ENCODE assay signal across 7 cellular contexts in the genomic region with DNA sequence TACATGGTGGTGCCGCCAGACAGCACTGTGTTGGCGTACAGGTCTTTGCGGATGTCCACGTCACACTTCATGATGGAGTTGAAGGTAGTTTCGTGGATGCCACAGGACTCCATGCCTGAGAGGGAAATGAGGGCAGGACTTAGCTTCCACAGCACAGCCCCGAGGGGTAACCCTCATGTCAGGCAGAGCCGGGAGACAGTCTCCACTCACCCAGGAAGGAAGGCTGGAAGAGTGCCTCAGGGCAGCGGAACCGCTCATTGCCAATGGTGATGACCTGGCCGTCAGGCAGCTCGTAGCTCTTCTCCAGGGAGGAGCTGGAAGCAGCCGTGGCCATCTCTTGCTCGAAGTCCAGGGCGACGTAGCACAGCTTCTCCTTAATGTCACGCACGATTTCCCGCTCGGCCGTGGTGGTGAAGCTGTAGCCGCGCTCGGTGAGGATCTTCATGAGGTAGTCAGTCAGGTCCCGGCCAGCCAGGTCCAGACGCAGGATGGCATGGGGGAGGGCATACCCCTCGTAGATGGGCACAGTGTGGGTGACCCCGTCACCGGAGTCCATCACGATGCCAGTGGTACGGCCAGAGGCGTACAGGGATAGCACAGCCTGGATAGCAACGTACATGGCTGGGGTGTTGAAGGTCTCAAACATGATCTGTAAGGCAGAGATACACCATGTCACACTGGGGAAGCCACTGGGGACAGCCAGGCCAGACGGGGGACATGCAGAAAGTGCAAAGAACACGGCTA. TPM values are rescaled to one million over a fixed set of nuclear protein-coding genes. Genes with fewer than 3 reads are reported as not detected.
A peak's percentile ranks its signal among the peaks of the same experiment; 100 is the strongest.
DNase-seq lines count a peak whose midpoint lies in the region; ATAC-seq, FAIRE-seq and TF ChIP-seq lines count a peak whose summit lies in the region.

No MANE protein-coding gene starts in this region.

- DNase-seq in HTR-8/SVneo (ENCODE audit: insufficient read length, low spot score) (no peak), esophagus muscularis mucosa (ENCODE audit: extremely low spot score) (no peak), DMS79 treated with DMSO at 0.1 percent for 48 hours (lab: John Stamatoyannopoulos, UW) (no peak)
- peak; percentile 62 for DNase-seq in activated CD4-positive, alpha-beta memory T cell treated with anti-CD3 and anti-CD28 coated beads, Interleukin-2, amount 10 ng/mL, durations not matched to agents 7 days and 5 days

- H3K4me3 ChIP-seq in esophagus muscularis mucosa, result peak overlapping the region; percentile 95 to 99 (median 98)

- H3K27ac Mint-ChIP-seq in activated CD4-positive, alpha-beta memory T cell treated with anti-CD3 and anti-CD28 coated beads, Interleukin-2, amount 10 ng/mL, durations not matched to agents 7 days and 5 days, result peak overlapping the region; percentile 96
- peak overlapping the region; percentile 92 to 97 (median 97) for H3K27ac Mint-ChIP-seq in nephron

- no peak for TF ChIP-seq POLR2A in esophagus muscularis mucosa (IDR thresholded peaks at IDR 0.05; ENCODE audit: low read depth)

- no peaks in the 10 kb centered on the region for H3K9me3 ChIP-seq in esophagus muscularis mucosa

- peak overlapping the region; percentile 99 for H3K4me3 Mint-ChIP-seq in activated CD4-positive, alpha-beta memory T cell treated with anti-CD3 and anti-CD28 coated beads, Interleukin-2, amount 10 ng/mL, durations not matched to agents 7 days and 5 days
- peak overlapping the region; percentile 98 to 100 (median 99) for H3K4me3 Mint-ChIP-seq in nephron

- ATAC-seq in GM21528 (IDR thresholded peaks at IDR 0.05; ENCODE audit: low FRiP score, unreplicated experiment), result no peak
- ATAC-seq in HG03378 (IDR thresholded peaks at IDR 0.05; ENCODE audit: unreplicated experiment), result no peak

- peaks cover 56% of the 10 kb centered on the region for H3K36me3 Mint-ChIP-seq in activated CD4-positive, alpha-beta memory T cell treated with anti-CD3 and anti-CD28 coated beads, Interleukin-2, amount 10 ng/mL, durations not matched to agents 7 days and 5 days (ENCODE audit: low read depth)
- peaks cover 55% of the 10 kb centered on the region for H3K36me3 Mint-ChIP-seq in nephron (ENCODE audit: low read depth)

- H3K9me3 Mint-ChIP-seq in activated CD4-positive, alpha-beta memory T cell treated with anti-CD3 and anti-CD28 coated beads, Interleukin-2, amount 10 ng/mL, durations not matched to agents 7 days and 5 days, result no peaks in the 10 kb centered on the region
- H3K9me3 Mint-ChIP-seq in nephron, result peaks cover 2% of the 10 kb centered on the region

- CTCF ChIA-PET in activated CD4-positive, alpha-beta memory T cell treated with anti-CD3 and anti-CD28 coated beads, Interleukin-2, amount 10 ng/mL, durations not matched to agents 7 days and 5 days (lab: Charles Lee), result interaction anchor here (0.6 to 1.4 kb wide), 4 partner anchors 19 to 164 kb away, joined by 3 to 4 read pairs (median 4); no protein-coding TSS in a partner anchor

- no peak for TF ChIP-seq EP300 in esophagus muscularis mucosa (IDR thresholded peaks at IDR 0.05)

- peaks cover 37 to 62% (median 52%) of the 10 kb centered on the region in 4 donors for H3K36me3 ChIP-seq in esophagus muscularis mucosa

- intact Hi-C loops in esophagus muscularis mucosa (cut with DNase I), result no loop called here

- H3K27ac ChIP-seq in esophagus muscularis mucosa (replicated peaks in 1 of 4), result peak overlapping the region; percentile 100

- FAIRE-seq in HTR-8/SVneo (lab: Jason Lieb, UNC), result peak; percentile 26

- H3K27me3 ChIP-seq in esophagus muscularis mucosa, result peaks cover 0 to 13% (median 0%) of the 10 kb centered on the region in 4 donors

- H3K4me1 Mint-ChIP-seq in activated CD4-positive, alpha-beta memory T cell treated with anti-CD3 and anti-CD28 coated beads, Interleukin-2, amount 10 ng/mL, durations not matched to agents 7 days and 5 days, result peaks cover 41% of the 10 kb centered on the region
- peaks cover 37% of the 10 kb centered on the region for H3K4me1 Mint-ChIP-seq in nephron

- no peak for TF ChIP-seq CTCF in esophagus muscularis mucosa (IDR thresholded peaks at IDR 0.05)
- TF ChIP-seq CTCF in nephron (IDR thresholded peaks at IDR 0.05; ENCODE audit: unreplicated experiment in 3 of 3), result no peak

- peaks cover 25 to 53% (median 47%) of the 10 kb centered on the region in 4 donors for H3K4me1 ChIP-seq in esophagus muscularis mucosa

- WGBS in esophagus muscularis mucosa, result 2% methylated on average over 7 of the region's 34 CpGs

- POLR2A ChIA-PET in activated CD4-positive, alpha-beta memory T cell treated with anti-CD3 and anti-CD28 coated beads, Interleukin-2, amount 10 ng/mL, durations not matched to agents 7 days and 5 days (lab: Charles Lee), result interaction anchor here (0.9 to 1.3 kb wide), 5 partner anchors 17 to 249 kb away, joined by 3 read pairs; no protein-coding TSS in a partner anchor

- H3K27me3 Mint-ChIP-seq in activated CD4-positive, alpha-beta memory T cell treated with anti-CD3 and anti-CD28 coated beads, Interleukin-2, amount 10 ng/mL, durations not matched to agents 7 days and 5 days, result no peaks in the 10 kb centered on the region
- H3K27me3 Mint-ChIP-seq in nephron (ENCODE audit: low read depth), result peaks cover 14% of the 10 kb centered on the region

RNA-seq across cellular contexts. Expression of a gene that starts 2.2 kb away (rescaled TPM):
- total RNA-seq in activated CD4-positive, alpha-beta memory T cell treated with anti-CD3 and anti-CD28 coated beads, Interleukin-2, amount 10 ng/mL, durations not matched to agents 7 days and 5 days, result over 10,000 TPM; 11,429 to 11,435 TPM
- over 10,000 TPM in 2 of 4 donors, 1,000 to 10,000 TPM in 2; 7,343 to 12,848 (median 9,443) TPM for total RNA-seq in esophagus muscularis mucosa

RNA-seq across cellular contexts. Expression of a gene that starts 14.6 kb away (rescaled TPM):
- 10 to 100 TPM in 1 of 2 experiments, 1 to 10 TPM in 1; 9.4 to 10.1 TPM for total RNA-seq in activated CD4-positive, alpha-beta memory T cell treated with anti-CD3 and anti-CD28 coated beads, Interleukin-2, amount 10 ng/mL, durations not matched to agents 7 days and 5 days
- 10 to 100 TPM in 2 of 4 donors, 1 to 10 TPM in 2; 4.6 to 12.7 (median 8.4) TPM for total RNA-seq in esophagus muscularis mucosa
